In genomic region chr13:113119166-113119821, GRCh38 we compare ENCODE assay signal across 1 cellular context.
A peak's percentile ranks its signal among the peaks of the same experiment; 100 is the strongest.
TF ChIP-seq lines count a peak whose summit lies in the region.

No MANE protein-coding gene starts in this region.

TF ChIP-seq in HepG2, 621 proteins besides CTCF, POLR2A, EP300 and RAD21:
- TF ChIP-seq ZNF503 (CRISPR knock-in tag; IDR thresholded peaks at IDR 0.05) (no peak), MXD1 (CRISPR knock-in tag; IDR thresholded peaks at IDR 0.05) (no peak), DR1 (CRISPR knock-in tag; IDR thresholded peaks at IDR 0.05) (no peak), ZKSCAN8 (CRISPR knock-in tag; IDR thresholded peaks at IDR 0.05; ENCODE audit: borderline replicate concordance) (no peak), RBM22 (optimal IDR thresholded peaks at IDR 0.05; ENCODE audit: low read length) (no peak), NFIC (IDR thresholded peaks at IDR 0.05; ENCODE audit: low read length) (no peak), HNRNPK (IDR thresholded peaks at IDR 0.05; ENCODE audit: low read depth, low read length, poor library complexity, severe bottlenecking) (no peak), HHEX (CRISPR knock-in tag; IDR thresholded peaks at IDR 0.05) (no peak), CC2D1A (CRISPR knock-in tag; IDR thresholded peaks at IDR 0.05) (no peak), ZNF616 (CRISPR knock-in tag; IDR thresholded peaks at IDR 0.05; ENCODE audit: low read depth) (no peak), ZNF891 (CRISPR knock-in tag; IDR thresholded peaks at IDR 0.05) (no peak), ZBTB38 (CRISPR knock-in tag; IDR thresholded peaks at IDR 0.05) (peak; percentile 80; the same call in 1 of the 2 replicates), NONO (IDR thresholded peaks at IDR 0.05) (no peak), NONO (CRISPR knock-in tag; conservative IDR thresholded peaks at IDR 0.05) (0 out of 2 replicates have a peak, but pooled peaks have one; percentile 33), GZF1 (CRISPR knock-in tag; IDR thresholded peaks at IDR 0.05) (no peak), HNRNPL (IDR thresholded peaks at IDR 0.05; ENCODE audit: low read depth, low read length) (no peak), ZNF225 (CRISPR knock-in tag; IDR thresholded peaks at IDR 0.05) (no peak), ZNF530 (CRISPR knock-in tag; IDR thresholded peaks at IDR 0.05; ENCODE audit: low read depth) (no peak), TBL1XR1 (IDR thresholded peaks at IDR 0.05; ENCODE audit: borderline replicate concordance, low read length, partially characterized antibody) (no peak)
